In the genomic region with DNA sequence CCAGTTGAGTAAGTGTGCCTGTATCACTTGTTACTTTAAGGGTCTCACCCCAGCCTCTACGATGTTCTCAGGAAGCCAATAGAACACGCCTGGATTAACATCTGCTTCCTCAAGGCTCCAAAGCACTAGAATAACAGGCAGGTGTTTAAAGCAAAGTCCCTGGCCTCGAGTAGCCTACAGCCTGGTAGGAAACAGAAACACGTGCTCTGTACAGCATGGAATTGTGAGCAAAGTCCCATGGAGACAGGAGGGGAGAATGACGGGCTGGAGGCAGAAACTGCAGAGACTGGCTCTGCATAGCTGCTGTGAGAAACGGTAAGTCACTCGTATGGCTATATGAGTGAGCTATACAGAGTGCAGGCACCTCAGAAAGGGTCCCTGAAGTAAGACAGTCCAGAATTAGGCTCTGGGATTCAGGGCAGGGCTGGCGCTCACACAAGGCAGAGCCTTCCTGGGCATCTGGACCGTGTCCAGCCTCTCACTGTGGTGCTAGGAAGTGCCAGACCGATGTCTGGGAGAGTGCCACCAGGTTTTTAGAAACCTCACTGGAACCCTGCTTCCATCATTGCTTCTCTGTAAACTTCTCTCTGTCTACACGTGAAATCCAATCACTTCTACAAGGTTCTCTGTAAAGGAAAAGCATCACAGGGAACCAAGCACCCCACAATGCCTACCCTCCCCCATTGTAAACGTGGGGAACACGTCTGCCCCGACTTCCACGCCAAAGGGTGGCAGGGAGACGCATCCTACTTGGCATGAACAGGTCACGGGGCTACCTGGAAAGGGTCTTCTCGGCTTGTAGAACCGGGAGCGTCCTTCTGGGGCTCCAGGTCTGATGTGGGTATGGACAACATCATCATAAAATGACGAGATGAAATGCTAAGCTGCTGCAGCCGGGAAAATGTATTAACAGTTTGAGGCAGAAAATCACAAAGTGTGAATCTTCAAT, we compare ENCODE assay signal across 1 cellular context.
TF ChIP-seq lines count a peak whose summit lies in the region.

No MANE protein-coding gene starts in this region.

TF ChIP-seq in SK-N-SH treated with all-trans-retinoic acid at 6 μM for 48 hours, 23 proteins besides CTCF, POLR2A, EP300 and RAD21 (continued from another document):
- TF ChIP-seq, protein P1, sequence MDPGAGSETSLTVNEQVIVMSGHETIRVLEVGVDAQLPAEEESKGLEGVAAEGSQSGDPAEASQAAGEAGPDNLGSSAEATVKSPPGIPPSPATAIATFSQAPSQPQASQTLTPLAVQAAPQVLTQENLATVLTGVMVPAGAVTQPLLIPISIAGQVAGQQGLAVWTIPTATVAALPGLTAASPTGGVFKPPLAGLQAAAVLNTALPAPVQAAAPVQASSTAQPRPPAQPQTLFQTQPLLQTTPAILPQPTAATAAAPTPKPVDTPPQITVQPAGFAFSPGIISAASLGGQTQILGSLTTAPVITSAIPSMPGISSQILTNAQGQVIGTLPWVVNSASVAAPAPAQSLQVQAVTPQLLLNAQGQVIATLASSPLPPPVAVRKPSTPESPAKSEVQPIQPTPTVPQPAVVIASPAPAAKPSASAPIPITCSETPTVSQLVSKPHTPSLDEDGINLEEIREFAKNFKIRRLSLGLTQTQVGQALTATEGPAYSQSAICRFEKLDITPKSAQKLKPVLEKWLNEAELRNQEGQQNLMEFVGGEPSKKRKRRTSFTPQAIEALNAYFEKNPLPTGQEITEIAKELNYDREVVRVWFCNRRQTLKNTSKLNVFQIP (CRISPR knock-in tag; IDR thresholded peaks at IDR 0.05; ENCODE audit: borderline replicate concordance, low read depth), result no peak
- TF ChIP-seq, protein P2, sequence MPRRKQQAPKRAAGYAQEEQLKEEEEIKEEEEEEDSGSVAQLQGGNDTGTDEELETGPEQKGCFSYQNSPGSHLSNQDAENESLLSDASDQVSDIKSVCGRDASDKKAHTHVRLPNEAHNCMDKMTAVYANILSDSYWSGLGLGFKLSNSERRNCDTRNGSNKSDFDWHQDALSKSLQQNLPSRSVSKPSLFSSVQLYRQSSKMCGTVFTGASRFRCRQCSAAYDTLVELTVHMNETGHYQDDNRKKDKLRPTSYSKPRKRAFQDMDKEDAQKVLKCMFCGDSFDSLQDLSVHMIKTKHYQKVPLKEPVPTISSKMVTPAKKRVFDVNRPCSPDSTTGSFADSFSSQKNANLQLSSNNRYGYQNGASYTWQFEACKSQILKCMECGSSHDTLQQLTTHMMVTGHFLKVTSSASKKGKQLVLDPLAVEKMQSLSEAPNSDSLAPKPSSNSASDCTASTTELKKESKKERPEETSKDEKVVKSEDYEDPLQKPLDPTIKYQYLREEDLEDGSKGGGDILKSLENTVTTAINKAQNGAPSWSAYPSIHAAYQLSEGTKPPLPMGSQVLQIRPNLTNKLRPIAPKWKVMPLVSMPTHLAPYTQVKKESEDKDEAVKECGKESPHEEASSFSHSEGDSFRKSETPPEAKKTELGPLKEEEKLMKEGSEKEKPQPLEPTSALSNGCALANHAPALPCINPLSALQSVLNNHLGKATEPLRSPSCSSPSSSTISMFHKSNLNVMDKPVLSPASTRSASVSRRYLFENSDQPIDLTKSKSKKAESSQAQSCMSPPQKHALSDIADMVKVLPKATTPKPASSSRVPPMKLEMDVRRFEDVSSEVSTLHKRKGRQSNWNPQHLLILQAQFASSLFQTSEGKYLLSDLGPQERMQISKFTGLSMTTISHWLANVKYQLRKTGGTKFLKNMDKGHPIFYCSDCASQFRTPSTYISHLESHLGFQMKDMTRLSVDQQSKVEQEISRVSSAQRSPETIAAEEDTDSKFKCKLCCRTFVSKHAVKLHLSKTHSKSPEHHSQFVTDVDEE (CRISPR knock-in tag; IDR thresholded peaks at IDR 0.05), result no peak
- TF ChIP-seq BACH2 (CRISPR knock-in tag; IDR thresholded peaks at IDR 0.05; ENCODE audit: borderline replicate concordance), result no peak
- TF ChIP-seq SNAI2 (CRISPR knock-in tag; IDR thresholded peaks at IDR 0.05), result no peak
- TF ChIP-seq ZNF8 (CRISPR knock-in tag; IDR thresholded peaks at IDR 0.05), result no peak
- no peak for TF ChIP-seq ZFP30 (CRISPR knock-in tag; IDR thresholded peaks at IDR 0.05)
- no peak for TF ChIP-seq GLIS3 (CRISPR knock-in tag; IDR thresholded peaks at IDR 0.05)
- TF ChIP-seq, protein P3, sequence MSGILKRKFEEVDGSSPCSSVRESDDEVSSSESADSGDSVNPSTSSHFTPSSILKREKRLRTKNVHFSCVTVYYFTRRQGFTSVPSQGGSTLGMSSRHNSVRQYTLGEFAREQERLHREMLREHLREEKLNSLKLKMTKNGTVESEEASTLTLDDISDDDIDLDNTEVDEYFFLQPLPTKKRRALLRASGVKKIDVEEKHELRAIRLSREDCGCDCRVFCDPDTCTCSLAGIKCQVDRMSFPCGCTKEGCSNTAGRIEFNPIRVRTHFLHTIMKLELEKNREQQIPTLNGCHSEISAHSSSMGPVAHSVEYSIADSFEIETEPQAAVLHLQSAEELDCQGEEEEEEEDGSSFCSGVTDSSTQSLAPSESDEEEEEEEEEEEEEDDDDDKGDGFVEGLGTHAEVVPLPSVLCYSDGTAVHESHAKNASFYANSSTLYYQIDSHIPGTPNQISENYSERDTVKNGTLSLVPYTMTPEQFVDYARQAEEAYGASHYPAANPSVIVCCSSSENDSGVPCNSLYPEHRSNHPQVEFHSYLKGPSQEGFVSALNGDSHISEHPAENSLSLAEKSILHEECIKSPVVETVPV (CRISPR knock-in tag; IDR thresholded peaks at IDR 0.05), result no peak
- TF ChIP-seq, protein P4, sequence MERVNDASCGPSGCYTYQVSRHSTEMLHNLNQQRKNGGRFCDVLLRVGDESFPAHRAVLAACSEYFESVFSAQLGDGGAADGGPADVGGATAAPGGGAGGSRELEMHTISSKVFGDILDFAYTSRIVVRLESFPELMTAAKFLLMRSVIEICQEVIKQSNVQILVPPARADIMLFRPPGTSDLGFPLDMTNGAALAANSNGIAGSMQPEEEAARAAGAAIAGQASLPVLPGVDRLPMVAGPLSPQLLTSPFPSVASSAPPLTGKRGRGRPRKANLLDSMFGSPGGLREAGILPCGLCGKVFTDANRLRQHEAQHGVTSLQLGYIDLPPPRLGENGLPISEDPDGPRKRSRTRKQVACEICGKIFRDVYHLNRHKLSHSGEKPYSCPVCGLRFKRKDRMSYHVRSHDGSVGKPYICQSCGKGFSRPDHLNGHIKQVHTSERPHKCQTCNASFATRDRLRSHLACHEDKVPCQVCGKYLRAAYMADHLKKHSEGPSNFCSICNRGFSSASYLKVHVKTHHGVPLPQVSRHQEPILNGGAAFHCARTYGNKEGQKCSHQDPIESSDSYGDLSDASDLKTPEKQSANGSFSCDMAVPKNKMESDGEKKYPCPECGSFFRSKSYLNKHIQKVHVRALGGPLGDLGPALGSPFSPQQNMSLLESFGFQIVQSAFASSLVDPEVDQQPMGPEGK (CRISPR knock-in tag; IDR thresholded peaks at IDR 0.05; ENCODE audit: borderline replicate concordance), result no peak
